ENCODE assay signal across 27 cellular contexts in the genomic region with DNA sequence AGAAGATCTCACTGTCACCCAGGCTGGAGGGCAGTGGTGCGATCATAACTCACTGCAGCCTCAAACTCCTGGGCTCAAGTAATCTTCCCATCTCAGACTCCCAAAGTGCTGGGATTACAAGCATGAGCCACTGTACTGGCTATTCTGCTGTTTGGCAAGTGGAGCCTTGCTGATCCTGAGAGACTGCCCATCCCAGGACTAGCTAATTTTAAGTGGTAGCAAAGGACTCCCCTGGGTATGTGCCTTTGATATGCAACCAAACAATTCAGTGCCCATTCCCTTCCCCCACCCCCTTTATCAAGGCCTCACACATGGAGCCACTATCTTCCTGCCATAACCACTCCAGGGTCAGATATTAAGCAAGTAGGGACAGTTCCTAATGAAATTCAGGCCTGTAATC.
"Had no signal": no experiment of that assay in that cellular context is flagged by ENCODE, and none has a peak within 500 bp of the region (broad histone marks: within the 10 kb centered on the region; RNA-seq: fewer than 3 reads in every experiment).

No MANE protein-coding gene starts in this region.

- ATAC-seq: left colon; pancreas; stimulated activated naive B cell treated with anti-CD40 and anti-IgM and Interleukin-4, amounts not matched to agents 10 μg/mL and 1 μg/mL and 100 μg/mL, for 72 hours; T-helper 17 cell had no signal

- H3K36me3 ChIP-seq: breast epithelium, pancreas, prostate gland, thyroid gland had no signal

- H3K4me1 ChIP-seq: breast epithelium, pancreas, prostate gland, sigmoid colon, stomach, thyroid gland, upper lobe of left lung, vagina had no signal

- DNase-seq: activated CD4-positive, alpha-beta T cell treated with anti-CD3 and anti-CD28 coated beads for 4 hours; activated CD4-positive, alpha-beta T cell treated with anti-CD3 and anti-CD28 coated beads, Interleukin-2, amount 50 U/mL, for 4 hours; activated CD8-positive, alpha-beta memory T cell treated with anti-CD3 and anti-CD28 coated beads for 24 hours; activated CD8-positive, alpha-beta memory T cell treated with anti-CD3 and anti-CD28 coated beads, Interleukin-2, amount 50 U/mL, for 4 hours; activated gamma-delta T cell; activated naive CD4-positive, alpha-beta T cell treated with anti-CD3 and anti-CD28 coated beads, Interleukin-2, amount 10 ng/mL, durations not matched to agents 7 days and 5 days; activated T-cell treated with anti-CD3 and anti-CD28 coated beads, Interleukin-2, amount 50 U/mL, for 1 hour; amniotic stem cell; dermis blood vessel endothelial cell; effector CD4-positive, alpha-beta T cell; kidney; left colon; mammary epithelial cell; pancreas; retina; sigmoid colon; small intestine; stimulated activated naive B cell treated with anti-CD40 and anti-IgM and Interleukin-4, amounts not matched to agents 10 μg/mL and 1 μg/mL and 100 μg/mL, for 72 hours; stomach; T-helper 17 cell; T1000; thyroid gland; upper lobe of left lung had no signal

- H3K27ac ChIP-seq: breast epithelium, epithelial cell of prostate, pancreas, prostate gland, sigmoid colon, stomach, thyroid gland, upper lobe of left lung, vagina had no signal

- H3K27me3 ChIP-seq: breast epithelium, pancreas, sigmoid colon, stomach, thyroid gland, upper lobe of left lung, vagina had no signal

- H3K9me3 ChIP-seq: pancreas, prostate gland, sigmoid colon, thyroid gland, vagina had no signal

- H3K4me3 ChIP-seq: breast epithelium, pancreas, prostate gland, sigmoid colon, stomach, thyroid gland, upper lobe of left lung, vagina had no signal
